9 cellular contexts compared by ENCODE assay signal in genomic region chr19:3710265-3710812, GRCh38. TPM values are rescaled to one million over a fixed set of nuclear protein-coding genes. Genes with fewer than 3 reads are reported as not detected.
DNase-seq lines count a peak whose midpoint lies in the region; ATAC-seq, FAIRE-seq and TF ChIP-seq lines count a peak whose summit lies in the region.
"Had no signal": no experiment of that assay in that cellular context is flagged by ENCODE, and none has a peak within 500 bp of the region (broad histone marks: within the 10 kb centered on the region; RNA-seq: fewer than 3 reads in every experiment).

No MANE protein-coding gene starts in this region.

- H3K9me3 ChIP-seq in pancreas, result no peaks in the 10 kb centered on the region
- H3K9me3 ChIP-seq: esophagus muscularis mucosa had no signal

- TF ChIP-seq CTCF in pancreas (IDR thresholded peaks at IDR 0.05), result no peak

- peak overlapping the region in 1 of 4 donors; percentile 1 for H3K4me3 ChIP-seq in pancreas
- H3K4me3 ChIP-seq: esophagus muscularis mucosa had no signal

- DNase-seq in GF-D8 (lab: John Stamatoyannopoulos, UW) (peak; percentile 12), NCI-H69 (lab: John Stamatoyannopoulos, UW) (peak; percentile 90), epithelial cell of prostate (ENCODE audit: low read depth, low spot score) (peak; percentile 74), pancreas (peak; percentile 91 to 98 (median 94)), foreskin melanocyte (no peak), AG08395 (ENCODE audit: low spot score) (no peak), AG08396 (ENCODE audit: low spot score) (no peak)

- no peak for FAIRE-seq in pancreas (lab: Jason Lieb, UNC)

- H3K36me3 ChIP-seq in pancreas, result no peaks in the 10 kb centered on the region
- H3K36me3 ChIP-seq: esophagus muscularis mucosa had no signal

- H3K27me3 ChIP-seq in pancreas, result no peaks in the 10 kb centered on the region

- H3K27ac ChIP-seq in epithelial cell of prostate (no peak overlapping the region), pancreas (peak overlapping the region in 2 of 4 donors; percentile 86 to 89)
- H3K27ac ChIP-seq: esophagus muscularis mucosa had no signal

- peaks cover 0 to 7% (median 6%) of the 10 kb centered on the region in 3 donors for H3K4me1 ChIP-seq in pancreas

- intact Hi-C loops in pancreas (cut with DNase I), result no loop called here

- ATAC-seq in pancreas (peak; percentile 81 to 89 (median 86)), HG03439 (IDR thresholded peaks at IDR 0.05; ENCODE audit: unreplicated experiment) (no peak)

- WGBS in pancreas, 2 donors, result 13% methylated on average over 20 of the region's 20 CpGs

RNA-seq across cellular contexts. Expression of gene TJP3, which starts 2.2 kb away (rescaled TPM):
- 10 to 100 TPM in 5 of 6 donors, 1 to 10 TPM in 1; 9.2 to 23.7 (median 15.1) TPM for total RNA-seq in pancreas
- polyA plus RNA-seq in pancreas, result 10 to 100 TPM; 26.2 to 36.0 TPM

RNA-seq across cellular contexts. Expression of gene PIP5K1C, which starts 10.1 kb away (rescaled TPM):
- total RNA-seq in pancreas, result 10 to 100 TPM; 12.9 to 21.4 (median 14.9) TPM
- 10 to 100 TPM; 14.1 to 24.8 TPM for polyA plus RNA-seq in pancreas

RNA-seq across cellular contexts. Expression of gene APBA3, which starts 51.2 kb away (rescaled TPM):
- total RNA-seq in pancreas, result 10 to 100 TPM in 3 of 6 donors, 1 to 10 TPM in 3; 6.7 to 18.7 (median 9.7) TPM
- 10 to 100 TPM; 21.7 to 27.1 TPM for polyA plus RNA-seq in pancreas

RNA-seq across cellular contexts. Expression of gene MRPL54, which starts 52.1 kb away (rescaled TPM):
- total RNA-seq in pancreas, result 10 to 100 TPM; 30.0 to 46.3 (median 36.5) TPM
- polyA plus RNA-seq in pancreas, result 100 to 1,000 TPM in 1 of 2 donors, 10 to 100 TPM in 1; 95.8 to 104 TPM

Comparison
In these comparisons a context has a peak if more than half of its experiments do, and no peak if none do; other contexts are left out.
1. DNase-seq: peak in GF-D8 (single experiment), NCI-H69 (single experiment), epithelial cell of prostate (single experiment) and pancreas (6 of 6); none in foreskin melanocyte (single experiment), AG08395 (single experiment) and AG08396 (single experiment).